In genomic region chr7:99694201-99694911, GRCh38 we compare ENCODE assay signal across 21 cellular contexts. TPM values are rescaled to one million over a fixed set of nuclear protein-coding genes. Genes with fewer than 3 reads are reported as not detected.
DNase-seq lines count a peak whose midpoint lies in the region; ATAC-seq and TF ChIP-seq lines count a peak whose summit lies in the region.
"Had no signal": no experiment of that assay in that cellular context is flagged by ENCODE, and none has a peak within 500 bp of the region (broad histone marks: within the 10 kb centered on the region; RNA-seq: fewer than 3 reads in every experiment).

No MANE protein-coding gene starts in this region.

- H3K18ac ChIP-seq in mesendoderm (ENCODE audit: low read length) (no peak overlapping the region), trophoblast cell (ENCODE audit: low read length) (no peak overlapping the region)

- H3K4me2 ChIP-seq in mesendoderm (ENCODE audit: low read length) (no peak overlapping the region), trophoblast cell (ENCODE audit: low read length) (no peak overlapping the region)

- no peak for TF ChIP-seq CTCF in thyroid gland (IDR thresholded peaks at IDR 0.05)

- no peak overlapping the region for H4K5ac ChIP-seq in mesendoderm (ENCODE audit: low read length)

- H3K4me3 ChIP-seq in endocrine pancreas (ENCODE audit: control insufficient read depth, insufficient read depth, low read length) (peak overlapping the region; percentile 29), mesendoderm (ENCODE audit: low read length) (no peak overlapping the region), trophoblast cell (ENCODE audit: low read depth, low read length) (no peak overlapping the region), thyroid gland (replicated peaks in 1 of 3) (no peak overlapping the region)
- H3K4me3 ChIP-seq: HAP-1, lung, uterus had no signal

- no peak overlapping the region for H2AFZ ChIP-seq in trophoblast cell (ENCODE audit: insufficient read depth, low read length, poor library complexity)

- H3K27ac ChIP-seq in mesendoderm (ENCODE audit: low read depth, low read length), result no peak overlapping the region
- H3K27ac ChIP-seq in trophoblast cell (ENCODE audit: low read depth, low read length), result peak overlapping the region; percentile 39
- H3K27ac ChIP-seq in thyroid gland, result no peak overlapping the region
- H3K27ac ChIP-seq: uterus had no signal

- no peak overlapping the region for H3K9ac ChIP-seq in endocrine pancreas (ENCODE audit: control insufficient read depth, insufficient read depth, low read length)
- H3K9ac ChIP-seq in mesendoderm (ENCODE audit: low read length), result no peak overlapping the region
- no peak overlapping the region for H3K9ac ChIP-seq in trophoblast cell (ENCODE audit: low read length)

- intact Hi-C loops in thyroid gland (cut with DNase I), result no loop called here

- peaks cover 10% of the 10 kb centered on the region for H3K4me1 ChIP-seq in endocrine pancreas (ENCODE audit: control insufficient read depth, insufficient read depth, low read length)
- no peaks in the 10 kb centered on the region for H3K4me1 ChIP-seq in mesendoderm (ENCODE audit: control insufficient read depth, low read depth, low read length)
- H3K4me1 ChIP-seq in trophoblast cell (ENCODE audit: control insufficient read depth in 1 of 2, insufficient read depth in 2 of 2, low read length in 2 of 2), result peaks cover 2 to 13% of the 10 kb centered on the region in 2 experiments
- peaks cover 0 to 3% of the 10 kb centered on the region in 2 donors for H3K4me1 ChIP-seq in thyroid gland
- H3K4me1 ChIP-seq: uterus had no signal

- H2BK15ac ChIP-seq in mesendoderm (replicated peaks; ENCODE audit: low read depth), result no peak overlapping the region

- no peak overlapping the region for H4K12ac ChIP-seq in trophoblast cell (ENCODE audit: low read depth, low read length)

- H3K27me3 ChIP-seq in endocrine pancreas (ENCODE audit: control insufficient read depth, insufficient read depth, low read length), result no peaks in the 10 kb centered on the region
- no peaks in the 10 kb centered on the region for H3K27me3 ChIP-seq in mesendoderm (ENCODE audit: insufficient read depth, low read length, poor library complexity)
- no peaks in the 10 kb centered on the region for H3K27me3 ChIP-seq in trophoblast cell (ENCODE audit: insufficient read depth, low read length)
- no peaks in the 10 kb centered on the region for H3K27me3 ChIP-seq in thyroid gland
- H3K27me3 ChIP-seq: uterus had no signal

- H2BK5ac ChIP-seq in mesendoderm (ENCODE audit: low read length) (no peak overlapping the region), trophoblast cell (ENCODE audit: low read depth, low read length, poor library complexity) (no peak overlapping the region)

- no peak overlapping the region for H3K56ac ChIP-seq in mesendoderm (ENCODE audit: low read length)

- no peaks in the 10 kb centered on the region for H3K79me2 ChIP-seq in mesendoderm (ENCODE audit: control insufficient read depth, insufficient read depth, low read length)
- H3K79me2 ChIP-seq in trophoblast cell (ENCODE audit: control insufficient read depth, insufficient read depth, low read length, poor library complexity), result no peaks in the 10 kb centered on the region

- H3K36me3 ChIP-seq in endocrine pancreas (ENCODE audit: control insufficient read depth, insufficient read depth, low read length) (no peaks in the 10 kb centered on the region), mesendoderm (ENCODE audit: control insufficient read depth, insufficient read depth, low read length) (no peaks in the 10 kb centered on the region), trophoblast cell (ENCODE audit: control insufficient read depth in 1 of 2, insufficient read depth in 2 of 2, low read length in 2 of 2) (no peaks in the 10 kb centered on the region), thyroid gland (no peaks in the 10 kb centered on the region)
- H3K36me3 ChIP-seq: HAP-1, uterus had no signal

- no CpG with 5 or more reads among the region's 5 CpGs for WGBS in mesendoderm (ENCODE audit: extremely low coverage, insufficient coverage, low lambda C conversion rate)
- WGBS in trophoblast cell (ENCODE audit: extremely low coverage, insufficient coverage, insufficient read length), result no CpG with 5 or more reads among the region's 5 CpGs
- WGBS in thyroid gland, 2 donors, result 81 to 84% methylated on average over 5 of the region's 5 CpGs

- no peak overlapping the region for H3K14ac ChIP-seq in trophoblast cell (ENCODE audit: low read length)

- no peak overlapping the region for H2AK5ac ChIP-seq in mesendoderm (ENCODE audit: low read length)
- H2AK5ac ChIP-seq in trophoblast cell (ENCODE audit: low read length), result no peak overlapping the region

- no peak for ATAC-seq in HG02798 (IDR thresholded peaks at IDR 0.05; ENCODE audit: poor library complexity, unreplicated experiment)
- ATAC-seq: activated CD8-positive, alpha-beta T cell treated with anti-CD3 and anti-CD28 coated beads, Interleukin-2, amount 10 ng/mL, durations not matched to agents 7 days and 5 days had no signal

- H4K91ac ChIP-seq in trophoblast cell (ENCODE audit: low read depth, low read length), result no peak overlapping the region

- H4K8ac ChIP-seq in mesendoderm (ENCODE audit: low read depth, low read length), result no peak overlapping the region
- no peak overlapping the region for H4K8ac ChIP-seq in trophoblast cell (ENCODE audit: low read depth, low read length)

- peak; percentile 53 for DNase-seq in LoVo (ENCODE audit: low spot score)
- DNase-seq in mesendoderm, result peak; percentile 7
- peak in 1 of 2 donors; percentile 32 for DNase-seq in trophoblast cell
- DNase-seq in NCI-H1436 (lab: John Stamatoyannopoulos, UW), result no peak
- no peak for DNase-seq in thyroid gland
- DNase-seq: activated CD8-positive, alpha-beta T cell treated with anti-CD3 and anti-CD28 coated beads, Interleukin-2, amount 10 ng/mL, durations not matched to agents 7 days and 5 days; activated gamma-delta T cell; activated T-cell treated with anti-CD3 and anti-CD28 coated beads for 4 hours; NCI-H2081; nucleus accumbens; stimulated activated naive CD4-positive, alpha-beta T cell treated with Interleukin-2 at 50 U/mL for 16 hours; uterus had no signal

- H2BK12ac ChIP-seq in trophoblast cell (ENCODE audit: low read length), result no peak overlapping the region

- no peaks in the 10 kb centered on the region for H3K9me3 ChIP-seq in endocrine pancreas (ENCODE audit: control insufficient read depth, low read length)
- no peaks in the 10 kb centered on the region for H3K9me3 ChIP-seq in trophoblast cell (ENCODE audit: insufficient read depth, low read depth, low read length)
- no peaks in the 10 kb centered on the region for H3K9me3 ChIP-seq in thyroid gland
- H3K9me3 ChIP-seq: uterus had no signal

- H3K4ac ChIP-seq in mesendoderm (ENCODE audit: low read depth, low read length) (no peak overlapping the region), trophoblast cell (ENCODE audit: low read depth, low read length) (no peak overlapping the region)

- H2BK120ac ChIP-seq in mesendoderm (ENCODE audit: low read depth, low read length) (no peak overlapping the region), trophoblast cell (ENCODE audit: insufficient read depth, low read length, poor library complexity) (no peak overlapping the region)

- no peak for TF ChIP-seq POLR2A in thyroid gland (IDR thresholded peaks at IDR 0.05)

- H3K79me1 ChIP-seq in mesendoderm (ENCODE audit: low read length) (no peaks in the 10 kb centered on the region), trophoblast cell (ENCODE audit: low read length) (peaks cover 3% of the 10 kb centered on the region)

- H3K23ac ChIP-seq in mesendoderm (ENCODE audit: low read length) (no peak overlapping the region), trophoblast cell (ENCODE audit: low read length) (no peak overlapping the region)

RNA-seq across cellular contexts. Expression of gene CYP3A5, which starts 14.6 kb away (rescaled TPM):
- polyA plus RNA-seq in mesendoderm (2013, experiment 1 of 2), result 0.06 TPM
- 0.04 TPM for polyA plus RNA-seq in mesendoderm (2013, experiment 2 of 2)
- polyA plus RNA-seq in trophoblast cell (2013), result 0.10 and 0.19 TPM in 2 replicates
- 1 to 10 TPM in 1 of 4 donors, under 1 TPM in 3; 0.24 to 1.2 (median 0.73) TPM for total RNA-seq in thyroid gland
- total RNA-seq: activated CD8-positive, alpha-beta T cell treated with anti-CD3 and anti-CD28 coated beads, Interleukin-2, amount 10 ng/mL, durations not matched to agents 7 days and 5 days; dermis microvascular lymphatic vessel endothelial cell; endothelial cell of umbilical vein had no signal
- polyA plus RNA-seq: endothelial cell of umbilical vein had no signal

RNA-seq across cellular contexts. Expression of gene CYP3A7, which starts 40.6 kb away (rescaled TPM):
- not detected for polyA plus RNA-seq in mesendoderm (2013, experiment 1 of 2)
- polyA plus RNA-seq in mesendoderm (2013, experiment 2 of 2), result not detected
- 0.72 and 0.81 TPM in 2 replicates for polyA plus RNA-seq in trophoblast cell (2013)
- total RNA-seq in thyroid gland, result not detected
- total RNA-seq: activated CD8-positive, alpha-beta T cell treated with anti-CD3 and anti-CD28 coated beads, Interleukin-2, amount 10 ng/mL, durations not matched to agents 7 days and 5 days; dermis microvascular lymphatic vessel endothelial cell; endothelial cell of umbilical vein; M059J; temporal lobe had no signal
- polyA plus RNA-seq: CD14-positive monocyte, endothelial cell of umbilical vein had no signal

Comparison
In these comparisons a context has a peak if more than half of its experiments do, and no peak if none do; other contexts are left out.
1. DNase-seq: peak in LoVo (single experiment) and mesendoderm (single experiment); none in NCI-H1436 (single experiment) and thyroid gland (0 of 2).